In genomic region chr1:220170836-220171526, GRCh38 we compare ENCODE assay signal across 1 cellular context.
TF ChIP-seq lines count a peak whose summit lies in the region.

No MANE protein-coding gene starts in this region.

TF ChIP-seq in IMR-90, 13 proteins besides CTCF, POLR2A, EP300 and RAD21 (continued from another document):
- TF ChIP-seq RFX5 (IDR thresholded peaks at IDR 0.05; ENCODE audit: low read depth, low read length) (no peak), MAZ (IDR thresholded peaks at IDR 0.05; ENCODE audit: borderline replicate concordance, low read depth, low read length) (no peak), CEBPB (IDR thresholded peaks at IDR 0.05; ENCODE audit: low read depth, low read length) (no peak), MXI1 (IDR thresholded peaks at IDR 0.05; ENCODE audit: borderline replicate concordance, low read depth, low read length) (no peak), FOS (IDR thresholded peaks at IDR 0.05; ENCODE audit: low read depth, low read length) (no peak)
